In the genomic region with DNA sequence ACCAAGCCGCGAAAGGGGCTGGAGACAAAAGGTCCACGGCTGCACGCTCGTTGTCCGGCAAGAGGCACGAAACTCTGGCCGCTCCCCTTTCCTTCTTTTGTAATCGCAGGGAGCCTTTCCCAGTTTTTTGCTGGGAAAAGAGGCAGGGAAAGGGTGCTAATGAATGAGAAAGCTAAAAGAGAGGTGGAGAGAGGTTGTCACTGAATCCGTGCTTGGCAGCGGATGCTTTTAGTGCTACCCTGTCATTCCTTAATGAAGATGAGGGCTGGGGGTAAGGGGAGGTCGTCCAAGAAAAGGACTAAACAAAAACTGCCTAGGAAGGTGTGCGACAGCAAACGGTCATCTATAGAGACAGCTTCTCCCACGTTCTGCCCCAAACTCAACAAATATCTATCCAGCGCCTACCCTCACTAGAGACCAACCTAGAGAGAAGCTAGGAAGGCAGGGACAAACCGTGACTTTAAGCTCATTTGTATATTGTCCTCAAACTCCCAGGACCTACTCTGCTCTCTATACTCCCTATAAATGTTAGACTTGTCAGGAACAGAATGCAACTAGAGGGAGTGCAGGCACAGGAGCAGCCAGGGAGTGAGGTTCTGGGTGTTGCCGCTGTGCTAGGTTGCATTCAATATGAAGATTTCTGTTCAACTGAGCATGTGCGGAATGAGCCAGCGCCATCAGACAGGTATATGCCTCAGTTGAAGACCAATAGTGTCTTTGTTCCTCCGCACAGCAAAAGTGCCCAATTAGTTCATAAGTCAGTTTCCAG, we compare ENCODE assay signal across 8 cellular contexts. TPM values are rescaled to one million over a fixed set of nuclear protein-coding genes. Genes with fewer than 3 reads are reported as not detected.
DNase-seq lines count a peak whose midpoint lies in the region; ATAC-seq, FAIRE-seq and TF ChIP-seq lines count a peak whose summit lies in the region.

No MANE protein-coding gene starts in this region.

- H3K27ac ChIP-seq in mesenchymal stem cell (ENCODE audit: low read length, poor library complexity, severe bottlenecking), result peak overlapping the region; percentile 85
- peak overlapping the region; percentile 85 for H3K27ac ChIP-seq in suprapubic skin

- peak overlapping the region; percentile 79 for H3K9ac ChIP-seq in mesenchymal stem cell (ENCODE audit: low read length)

- no peaks in the 10 kb centered on the region for H3K27me3 Mint-ChIP-seq in effector memory CD8-positive, alpha-beta T cell

- H3K27me3 ChIP-seq in mesenchymal stem cell (ENCODE audit: control insufficient read depth in 1 of 2, insufficient read depth in 1 of 2, low read length in 2 of 2) (peaks cover 0 to 14% of the 10 kb centered on the region in 2 experiments), suprapubic skin (no peaks in the 10 kb centered on the region)

- no peak for TF ChIP-seq POLR2A in suprapubic skin (IDR thresholded peaks at IDR 0.05)

- peak; percentile 11 for ATAC-seq in effector memory CD8-positive, alpha-beta T cell (replicated peaks)
- ATAC-seq in GM21619 (IDR thresholded peaks at IDR 0.05; ENCODE audit: unreplicated experiment) (no peak), HG03432 (IDR thresholded peaks at IDR 0.05; ENCODE audit: unreplicated experiment) (no peak)

- peak overlapping the region in 1 of 2 experiments; percentile 84 for H3K14ac ChIP-seq in mesenchymal stem cell (ENCODE audit: low read length in 2 of 2)

- TF ChIP-seq CTCF in WI38 (IDR thresholded peaks at IDR 0.05; ENCODE audit: low read depth, low read length) (no peak), suprapubic skin (IDR thresholded peaks at IDR 0.05) (no peak)

- peak overlapping the region; percentile 83 to 84 for H3K4me3 Mint-ChIP-seq in effector memory CD8-positive, alpha-beta T cell

- DNase-seq in NCI-H128 (lab: John Stamatoyannopoulos, UW; ENCODE audit: unreplicated experiment), result peak; percentile 7
- DNase-seq in effector memory CD8-positive, alpha-beta T cell, result no peak
- DNase-seq in mesenchymal stem cell, result peak; percentile 64
- DNase-seq in suprapubic skin (ENCODE audit: low spot score in 2 of 2), result no peak

- peaks cover 6 to 13% of the 10 kb centered on the region in 2 donors for H3K4me1 Mint-ChIP-seq in effector memory CD8-positive, alpha-beta T cell (ENCODE audit: low read depth in 2 of 2)

- no peak for TF ChIP-seq EP300 in suprapubic skin (IDR thresholded peaks at IDR 0.05)

- no peaks in the 10 kb centered on the region for H3K79me1 ChIP-seq in mesenchymal stem cell (replicated peaks; ENCODE audit: low read length, poor library complexity, severe bottlenecking)

- peak overlapping the region in 1 of 2 experiments; percentile 90 for H3K18ac ChIP-seq in mesenchymal stem cell (ENCODE audit: low read depth in 1 of 2, low read length in 2 of 2)

- no peaks in the 10 kb centered on the region for H3K9me3 ChIP-seq in mesenchymal stem cell (ENCODE audit: control insufficient read depth, low read length)
- no peaks in the 10 kb centered on the region for H3K9me3 ChIP-seq in suprapubic skin

- H3K4me1 ChIP-seq in mesenchymal stem cell (ENCODE audit: control insufficient read depth, insufficient read depth, low read depth, low read length) (no peaks in the 10 kb centered on the region), suprapubic skin (peaks cover 4% of the 10 kb centered on the region)

- peak overlapping the region; percentile 44 to 72 for H3K27ac Mint-ChIP-seq in effector memory CD8-positive, alpha-beta T cell

- no peaks in the 10 kb centered on the region for H3K9me3 Mint-ChIP-seq in effector memory CD8-positive, alpha-beta T cell

- peak overlapping the region; percentile 75 for H3K4me2 ChIP-seq in mesenchymal stem cell (ENCODE audit: low read length, poor library complexity, severe bottlenecking)

- no peak overlapping the region for H3K23ac ChIP-seq in mesenchymal stem cell (ENCODE audit: low read length in 2 of 2)

- H2AFZ ChIP-seq in mesenchymal stem cell (ENCODE audit: low read depth, low read length), result no peak overlapping the region

- H2BK15ac ChIP-seq in mesenchymal stem cell (ENCODE audit: low read depth, poor library complexity, severe bottlenecking), result no peak overlapping the region

- H2BK12ac ChIP-seq in mesenchymal stem cell (ENCODE audit: low read length in 2 of 2), result no peak overlapping the region

- H3K4me3 ChIP-seq in WI38 (ENCODE audit: low read depth, low read length) (peak overlapping the region; percentile 70), mesenchymal stem cell (ENCODE audit: insufficient read depth in 1 of 2, low read depth in 1 of 2, low read length in 2 of 2) (peak overlapping the region; percentile 77 to 78), suprapubic skin (peak overlapping the region; percentile 62)

- FAIRE-seq in G401.6 (lab: Jason Lieb, UNC), result peak; percentile 25

- H4K8ac ChIP-seq in mesenchymal stem cell (ENCODE audit: low read length), result no peak overlapping the region

- peak overlapping the region; percentile 66 for H2BK5ac ChIP-seq in mesenchymal stem cell (ENCODE audit: low read depth, low read length, poor library complexity, severe bottlenecking)

- 0% methylated on average over 14 of the region's 21 CpGs for WGBS in mesenchymal stem cell
- 31% methylated on average over 21 of the region's 21 CpGs for WGBS in suprapubic skin

- H3K36me3 Mint-ChIP-seq in effector memory CD8-positive, alpha-beta T cell (ENCODE audit: insufficient read depth), result peaks cover 7% of the 10 kb centered on the region

- no peak overlapping the region for H4K91ac ChIP-seq in mesenchymal stem cell (ENCODE audit: low read length)

- no peak overlapping the region for H3K4ac ChIP-seq in mesenchymal stem cell (ENCODE audit: low read depth in 1 of 2, low read length in 2 of 2)

- H2BK120ac ChIP-seq in mesenchymal stem cell (ENCODE audit: low read depth, low read length), result no peak overlapping the region

- H2AK5ac ChIP-seq in mesenchymal stem cell (ENCODE audit: low read length, severe bottlenecking), result no peak overlapping the region

- no peaks in the 10 kb centered on the region for H3K36me3 ChIP-seq in mesenchymal stem cell (ENCODE audit: control insufficient read depth in 1 of 2, insufficient read depth in 2 of 2, low read depth in 1 of 2, low read length in 2 of 2)
- H3K36me3 ChIP-seq in suprapubic skin, result no peaks in the 10 kb centered on the region

RNA-seq across cellular contexts. Expression of a gene that starts 0.8 kb away (rescaled TPM):
- 24.6 TPM for polyA plus RNA-seq in mesenchymal stem cell (2013, experiment 1 of 2)
- polyA plus RNA-seq in mesenchymal stem cell (2013, experiment 2 of 2), result 26.1 TPM
- total RNA-seq in suprapubic skin, result 10 to 100 TPM; 19.4 to 28.6 (median 25.3) TPM

Comparison
In these comparisons a context has a peak if more than half of its experiments do, and no peak if none do; other contexts are left out.
1. DNase-seq: peak in NCI-H128 (single experiment) and mesenchymal stem cell (single experiment); none in effector memory CD8-positive, alpha-beta T cell (0 of 3) and suprapubic skin (0 of 2).
2. Peak in every context shown above with its lines, with median percentiles within 50 percentile points of each other: H3K4me3 ChIP-seq.